In the genomic region with DNA sequence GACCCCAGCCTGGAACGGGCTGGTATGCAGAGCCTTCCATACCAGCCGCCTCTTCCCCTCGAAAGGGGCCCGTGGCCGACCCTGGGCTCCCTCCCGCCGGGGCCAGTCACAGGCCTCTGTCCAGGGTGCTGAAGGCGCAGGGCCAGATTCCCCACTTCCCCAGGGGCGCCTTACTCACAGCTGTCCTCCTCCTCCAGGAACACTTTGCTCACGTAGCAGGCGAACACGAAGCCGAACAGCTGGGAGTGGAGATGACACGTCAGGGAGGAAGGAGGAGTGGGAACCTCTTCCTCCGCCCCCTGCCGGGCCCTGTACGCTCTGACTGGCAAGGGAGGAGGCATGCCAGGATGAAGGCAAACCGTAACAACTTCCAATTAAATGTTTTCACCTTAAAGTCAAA, we compare ENCODE assay signal across 9 cellular contexts. TPM values are rescaled to one million over a fixed set of nuclear protein-coding genes. Genes with fewer than 3 reads are reported as not detected.
DNase-seq lines count a peak whose midpoint lies in the region; ATAC-seq lines count a peak whose summit lies in the region.
"Had no signal": no experiment of that assay in that cellular context is flagged by ENCODE, and none has a peak within 500 bp of the region (broad histone marks: within the 10 kb centered on the region; RNA-seq: fewer than 3 reads in every experiment).

No MANE protein-coding gene starts in this region.

- no peak overlapping the region for H3K4me3 Mint-ChIP-seq in CD4-positive, alpha-beta memory T cell
- H3K4me3 Mint-ChIP-seq in activated naive CD8-positive, alpha-beta T cell treated with anti-CD3 and anti-CD28 coated beads, Interleukin-2, amount 50 U/mL, for 24 hours = no peak overlapping the region
- H3K4me3 Mint-ChIP-seq: stimulated activated naive CD8-positive, alpha-beta T cell treated with anti-CD3 and anti-CD28 coated beads, Interleukin-15, Interleukin-2, amounts not matched to agents 100 ng/mL and 50 ng/mL, for 24 hours had no signal

- H3K4me3 ChIP-seq in CD4-positive, alpha-beta memory T cell (ENCODE audit: low read length in 2 of 2) = no peak overlapping the region
- peak overlapping the region; percentile 60 for H3K4me3 ChIP-seq in HUES6 (ENCODE audit: low read depth, low read length)

- DNase-seq in CD4-positive, alpha-beta memory T cell = peak in 4 of 5 donors; percentile 22 to 34 (median 28)
- peak; percentile 67 for DNase-seq in SK-MEL-5 (ENCODE audit: low read depth, low spot score)
- DNase-seq in activated naive CD8-positive, alpha-beta T cell treated with anti-CD3 and anti-CD28 coated beads, Interleukin-2, amount 50 U/mL, for 24 hours = peak; percentile 65
- peak; percentile 81 for DNase-seq in left cardiac atrium
- DNase-seq in retina = peak; percentile 79
- DNase-seq in NCI-H1048 (lab: John Stamatoyannopoulos, UW) = no peak

- no peaks in the 10 kb centered on the region for H3K36me3 Mint-ChIP-seq in CD4-positive, alpha-beta memory T cell
- no peaks in the 10 kb centered on the region for H3K36me3 Mint-ChIP-seq in activated naive CD8-positive, alpha-beta T cell treated with anti-CD3 and anti-CD28 coated beads, Interleukin-2, amount 50 U/mL, for 24 hours (ENCODE audit: low read depth)

- H3K9me3 ChIP-seq in CD4-positive, alpha-beta memory T cell (ENCODE audit: control insufficient read depth in 1 of 2, low read length in 2 of 2) = no peaks in the 10 kb centered on the region
- no peaks in the 10 kb centered on the region for H3K9me3 ChIP-seq in HUES6 (ENCODE audit: control insufficient read depth, insufficient read depth, low read depth, low read length)

- peaks cover 14% of the 10 kb centered on the region for H3K27me3 ChIP-seq in CD4-positive, alpha-beta memory T cell (ENCODE audit: insufficient read depth, low read length)
- no peaks in the 10 kb centered on the region; the same call in 1 of the 2 replicates for H3K27me3 ChIP-seq in HUES6 (ENCODE audit: control insufficient read depth, insufficient read depth, low read length)

- in situ Hi-C loops in SK-MEL-5 (cut with HindIII; ENCODE audit: low pct_unique_long_range_greater_than_20kb, low sequenced_read_pairs) = no loop called here

- H3K27me3 Mint-ChIP-seq in CD4-positive, alpha-beta memory T cell = peaks cover 26 to 38% of the 10 kb centered on the region in 2 donors
- peaks cover 49% of the 10 kb centered on the region for H3K27me3 Mint-ChIP-seq in activated naive CD8-positive, alpha-beta T cell treated with anti-CD3 and anti-CD28 coated beads, Interleukin-2, amount 50 U/mL, for 24 hours

- H3K4me1 ChIP-seq in CD4-positive, alpha-beta memory T cell (ENCODE audit: insufficient read depth, low read length) = no peaks in the 10 kb centered on the region
- H3K4me1 ChIP-seq in HUES6 (ENCODE audit: control insufficient read depth, insufficient read depth, low read length) = 0 out of 2 replicates have a peak, but pooled peaks cover 2% of the 10 kb centered on the region

- CTCF ChIA-PET in CD4-positive, alpha-beta memory T cell (lab: Charles Lee; ENCODE audit: partially characterized antibody) = interaction anchor here (0.7 to 1.7 kb wide), 2 partner anchors 12 to 18 kb away, joined by 4 to 7 read pairs; no protein-coding TSS in a partner anchor

- no peaks in the 10 kb centered on the region for H3K36me3 ChIP-seq in CD4-positive, alpha-beta memory T cell (ENCODE audit: insufficient read depth, low read length)
- H3K36me3 ChIP-seq in HUES6 (ENCODE audit: control insufficient read depth, insufficient read depth, low read length) = no peaks in the 10 kb centered on the region

- no peak overlapping the region for H3K9ac ChIP-seq in HUES6 (ENCODE audit: low read length)

- POLR2A ChIA-PET in CD4-positive, alpha-beta memory T cell (lab: Charles Lee; ENCODE audit: partially characterized antibody) = no interaction called here

- no peak for ATAC-seq in activated naive CD8-positive, alpha-beta T cell treated with anti-CD3 and anti-CD28 coated beads, Interleukin-2, amount 50 U/mL, for 24 hours
- ATAC-seq in left cardiac atrium (peak; percentile 92 to 96), GM21367 (IDR thresholded peaks at IDR 0.05; ENCODE audit: unreplicated experiment) (no peak)

- H3K27ac ChIP-seq in CD4-positive, alpha-beta memory T cell (ENCODE audit: low read depth, low read length) = no peak overlapping the region
- H3K27ac ChIP-seq in HUES6 (ENCODE audit: low read depth, low read length) = no peak overlapping the region

- intact Hi-C loops in CD4-positive, alpha-beta memory T cell (cut with micrococcal nuclease) = no loop called here
- intact Hi-C loops in left cardiac atrium (cut with DNase I) = loop anchor here (5.0 to 10.0 kb wide), 3 partner anchors 152 to 365 kb away; no protein-coding TSS in a partner anchor

- H3K9me3 Mint-ChIP-seq in CD4-positive, alpha-beta memory T cell = peaks cover 0 to 6% (median 0%) of the 10 kb centered on the region in 8 donors
- H3K9me3 Mint-ChIP-seq in activated naive CD8-positive, alpha-beta T cell treated with anti-CD3 and anti-CD28 coated beads, Interleukin-2, amount 50 U/mL, for 24 hours = no peaks in the 10 kb centered on the region
- H3K9me3 Mint-ChIP-seq: stimulated activated naive CD8-positive, alpha-beta T cell treated with anti-CD3 and anti-CD28 coated beads, Interleukin-15, Interleukin-2, amounts not matched to agents 100 ng/mL and 50 ng/mL, for 24 hours had no signal

- no peak overlapping the region for H3K27ac Mint-ChIP-seq in CD4-positive, alpha-beta memory T cell
- H3K27ac Mint-ChIP-seq in activated naive CD8-positive, alpha-beta T cell treated with anti-CD3 and anti-CD28 coated beads, Interleukin-2, amount 50 U/mL, for 24 hours = no peak overlapping the region
- H3K27ac Mint-ChIP-seq: stimulated activated naive CD8-positive, alpha-beta T cell treated with anti-CD3 and anti-CD28 coated beads, Interleukin-15, Interleukin-2, amounts not matched to agents 100 ng/mL and 50 ng/mL, for 24 hours had no signal

- peaks cover 2 to 13% (median 7%) of the 10 kb centered on the region in 4 donors for H3K4me1 Mint-ChIP-seq in CD4-positive, alpha-beta memory T cell
- H3K4me1 Mint-ChIP-seq in activated naive CD8-positive, alpha-beta T cell treated with anti-CD3 and anti-CD28 coated beads, Interleukin-2, amount 50 U/mL, for 24 hours = peaks cover 4% of the 10 kb centered on the region

RNA-seq across cellular contexts. Expression of gene NKAIN1, which starts 57.3 kb away (rescaled TPM):
- total RNA-seq in CD4-positive, alpha-beta memory T cell = not detected
- polyA plus RNA-seq in CD4-positive, alpha-beta memory T cell = not detected
- total RNA-seq in SK-MEL-5 (2014; rRNA removed; shearing (Covaris generic)) = 2.9 and 5.1 TPM in 2 replicates
- polyA plus RNA-seq in SK-MEL-5 (2015; cell fraction: cytosol; rRNA removed) = 2.4 and 2.5 TPM in 2 replicates
- 0.49 and 8.6 TPM in 2 replicates for polyA plus RNA-seq in SK-MEL-5 (2015; cell fraction: nucleus; rRNA removed)
- under 1 TPM in 1 of 2 donors, not detected in 1; 0.15 TPM for total RNA-seq in left cardiac atrium

Comparison
In these comparisons a context has a peak if more than half of its experiments do, and no peak if none do; other contexts are left out.
1. ATAC-seq: peak in left cardiac atrium (2 of 2); none in activated naive CD8-positive, alpha-beta T cell treated with anti-CD3 and anti-CD28 coated beads, Interleukin-2, amount 50 U/mL, for 24 hours (single experiment) and GM21367 (single experiment).